8 cellular contexts compared by ENCODE assay signal in the genomic region with DNA sequence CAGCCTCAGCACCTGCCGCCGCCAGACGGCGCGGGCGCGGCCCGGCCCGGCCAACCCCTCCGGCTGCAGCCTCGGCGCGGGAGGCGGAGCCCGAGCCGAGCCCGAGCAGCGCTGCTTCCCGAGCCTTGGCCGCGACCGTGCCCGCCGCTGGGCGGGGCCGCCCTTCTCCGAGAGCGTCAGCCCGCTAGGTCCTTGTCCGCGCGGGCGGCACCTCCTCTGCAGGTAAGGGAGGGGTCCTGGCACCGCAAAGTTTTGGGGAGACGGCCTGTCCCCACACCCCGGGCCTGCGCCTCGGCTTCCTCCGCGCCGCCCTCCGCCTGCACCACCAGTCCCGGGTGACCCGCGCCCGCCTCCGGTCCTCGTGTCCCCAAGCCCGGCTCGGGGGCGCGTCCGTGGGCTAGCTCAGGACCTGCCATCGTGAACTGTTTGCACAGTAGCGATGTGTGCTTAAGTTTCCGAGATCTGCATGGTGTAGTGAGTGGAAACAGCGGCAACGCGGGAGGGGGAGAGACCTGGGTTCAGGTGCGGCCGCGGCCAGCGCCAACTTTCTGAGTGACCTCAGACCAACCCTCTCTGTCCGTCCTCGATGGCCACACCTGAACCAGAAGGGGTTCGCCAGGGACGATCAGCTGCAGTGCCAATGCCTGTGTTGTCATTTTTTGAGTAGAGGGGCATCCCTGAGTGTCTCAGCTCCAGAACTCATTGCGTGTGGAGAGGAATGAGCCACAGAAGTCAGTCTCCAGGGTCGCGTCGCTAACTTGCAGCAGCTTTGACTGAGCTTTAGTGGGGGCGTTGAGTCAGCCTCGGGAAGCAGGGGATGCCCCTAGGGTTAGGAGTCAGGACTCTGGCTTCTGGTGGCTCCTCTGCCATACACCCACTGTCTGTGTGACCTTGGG.
DNase-seq lines count a peak whose midpoint lies in the region; ATAC-seq and TF ChIP-seq lines count a peak whose summit lies in the region.

A gene with protein sequence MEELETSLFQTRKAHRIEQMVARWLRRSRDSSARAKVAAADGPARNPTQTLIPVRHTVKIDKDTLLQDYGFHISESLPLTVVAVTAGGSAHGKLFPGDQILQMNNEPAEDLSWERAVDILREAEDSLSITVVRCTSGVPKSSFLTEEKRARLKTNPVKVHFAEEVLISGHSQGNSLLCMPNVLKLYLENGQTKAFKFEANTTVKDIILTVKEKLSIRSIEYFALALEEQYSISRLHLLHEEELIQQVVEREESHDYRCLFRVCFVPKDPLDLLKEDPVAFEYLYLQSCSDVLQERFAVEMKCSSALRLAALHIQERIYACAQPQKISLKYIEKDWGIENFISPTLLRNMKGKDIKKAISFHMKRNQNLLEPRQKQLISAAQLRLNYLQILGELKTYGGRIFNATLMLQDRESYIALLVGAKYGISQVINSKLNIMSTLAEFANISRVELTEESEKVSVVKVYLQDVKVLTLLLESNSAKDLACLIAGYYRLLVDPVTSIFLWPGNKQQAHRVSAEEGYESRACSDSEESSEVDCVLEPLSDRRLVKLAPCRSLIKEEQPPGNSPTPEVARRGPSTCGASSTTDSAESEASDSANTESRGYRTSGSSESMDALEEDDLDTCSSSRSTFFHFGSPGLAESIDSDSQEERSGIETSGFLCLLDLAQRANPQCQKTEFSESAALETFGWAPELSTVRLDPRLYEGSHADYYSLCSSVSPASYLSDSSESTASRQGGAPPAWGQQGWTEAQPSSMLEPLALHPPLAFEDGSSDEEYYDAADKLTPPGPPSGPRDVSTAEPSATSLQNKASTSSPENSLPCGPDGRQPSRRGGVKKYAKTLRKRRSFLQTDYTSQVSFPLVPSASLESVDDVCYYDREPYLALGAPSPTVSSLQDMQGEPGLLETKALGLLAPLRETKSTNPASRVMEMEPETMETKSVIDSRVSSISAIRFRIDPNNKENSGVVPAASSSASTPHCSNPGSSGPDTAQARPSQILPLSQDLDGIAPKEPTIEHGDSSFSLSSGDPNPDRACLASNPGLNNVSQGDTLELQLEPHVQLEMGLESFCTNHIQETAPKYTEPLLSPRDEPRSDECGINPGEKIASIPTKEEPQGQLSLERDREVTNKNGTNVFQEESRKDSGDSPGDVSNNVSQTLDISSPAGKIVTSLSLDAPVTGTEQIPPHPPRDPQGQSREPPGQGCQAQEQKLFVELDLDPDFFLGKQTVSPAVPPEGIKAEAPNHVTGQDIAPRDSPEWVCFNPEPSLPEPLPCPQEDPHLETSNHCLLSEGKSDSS (N-terminal part only) (plus strand): TSS at position 82 of the 896 bp plus-strand sequence. CDS start 41,688 bp downstream, outside the sequence.

- intact Hi-C loops in tibial artery (cut with DNase I; ENCODE audit: low total_unique reads) = no loop called here

- TF ChIP-seq CTCF in foreskin fibroblast (IDR thresholded peaks at IDR 0.05; ENCODE audit: low read depth, low read length) = no peak
- TF ChIP-seq CTCF in tibial artery (IDR thresholded peaks at IDR 0.05) = no peak

- H3K4me3 ChIP-seq in BLaER1 treated with 17β-estradiol and CSF1 and Interleukin-3, amounts not matched to agents 10 nM and 100 nM = peak within 1 kb of the TSS; percentile 65 to 83 (median 74)
- H3K4me3 ChIP-seq in foreskin fibroblast (ENCODE audit: low read depth in 1 of 2, low read length in 2 of 2) (peak within 1 kb of the TSS; percentile 48 to 49), tibial artery (peak within 1 kb of the TSS; percentile 48 to 65)

- peak within 1 kb of the TSS in 8 of 11 experiments; percentile 12 to 66 (median 36); a peak in 15 of 22 replicates for H3K27ac ChIP-seq in BLaER1 treated with 17β-estradiol and CSF1 and Interleukin-3, amounts not matched to agents 10 nM and 100 nM
- H3K27ac ChIP-seq in tibial artery = no peak within 1 kb of the TSS

- H3K36me3 ChIP-seq in BLaER1 treated with 17β-estradiol and CSF1 and Interleukin-3, amounts not matched to agents 10 nM and 100 nM = no peaks in the 10 kb centered on the region
- no peaks in the 10 kb centered on the region for H3K36me3 ChIP-seq in tibial artery

- H3K4me1 ChIP-seq in BLaER1 treated with 17β-estradiol and CSF1 and Interleukin-3, amounts not matched to agents 10 nM and 100 nM = peaks cover 16 to 51% (median 35%) of the 10 kb centered on the region in 10 experiments
- peaks cover 0 to 15% (median 11%) of the 10 kb centered on the region in 4 donors for H3K4me1 ChIP-seq in tibial artery

- H3K9ac ChIP-seq in BLaER1 treated with 17β-estradiol and CSF1 and Interleukin-3, amounts not matched to agents 10 nM and 100 nM = peak within 1 kb of the TSS; percentile 61 to 81 (median 72)

- H4K20me1 ChIP-seq in BLaER1 treated with 17β-estradiol and CSF1 and Interleukin-3, amounts not matched to agents 10 nM and 100 nM = peaks cover 0 to 11% (median 0%) of the 10 kb centered on the region in 11 experiments; a peak in 2 of 22 replicates

- peaks cover 0 to 31% (median 7%) of the 10 kb centered on the region in 11 experiments; a peak in 11 of 22 replicates for H3K27me3 ChIP-seq in BLaER1 treated with 17β-estradiol and CSF1 and Interleukin-3, amounts not matched to agents 10 nM and 100 nM
- peaks cover 0 to 35% of the 10 kb centered on the region in 2 donors for H3K27me3 ChIP-seq in tibial artery

- H3K9me3 ChIP-seq in BLaER1 treated with 17β-estradiol and CSF1 and Interleukin-3, amounts not matched to agents 10 nM and 100 nM (replicated peaks in 1 of 11) = no peaks in the 10 kb centered on the region
- H3K9me3 ChIP-seq in tibial artery = no peaks in the 10 kb centered on the region

- H3K4me2 ChIP-seq in BLaER1 treated with 17β-estradiol and CSF1 and Interleukin-3, amounts not matched to agents 10 nM and 100 nM = peak within 1 kb of the TSS; percentile 94 to 100 (median 99)

- DNase-seq in GM19240 (ENCODE audit: insufficient read length, low spot score) (peak; percentile 48), OCI-M1 (lab: John Stamatoyannopoulos, UW) (peak; percentile 55), foreskin fibroblast (peak; percentile 35 to 76), nucleus accumbens (lab: John Stamatoyannopoulos, UW) (peak in 31 of 56 donors; percentile 6 to 70 (median 26)), tibial artery (no peak)
- DNase-seq in activated T-helper 9 cell treated with anti-CD3 and anti-CD28 coated beads, Interleukin-2, amount 50 U/mL, for 16 hours (ENCODE audit: low read depth) = peak; percentile 43

- ATAC-seq in HG03469 (IDR thresholded peaks at IDR 0.05; ENCODE audit: unreplicated experiment) = peak; percentile 58

Comparison
In these comparisons a context has a peak if more than half of its experiments do, and no peak if none do; other contexts are left out.
1. H3K27ac ChIP-seq: peak in BLaER1 treated with 17β-estradiol and CSF1 and Interleukin-3, amounts not matched to agents 10 nM and 100 nM (8 of 11); none in tibial artery (0 of 2).
2. DNase-seq: peak in GM19240 (single experiment), OCI-M1 (single experiment), activated T-helper 9 cell treated with anti-CD3 and anti-CD28 coated beads, Interleukin-2, amount 50 U/mL, for 16 hours (single experiment), foreskin fibroblast (2 of 2) and nucleus accumbens (31 of 56); none in tibial artery (0 of 2).
3. Peak in every context shown above with its lines, with median percentiles within 50 percentile points of each other: H3K4me3 ChIP-seq.